28 cellular contexts compared by ENCODE assay signal in the genomic region with DNA sequence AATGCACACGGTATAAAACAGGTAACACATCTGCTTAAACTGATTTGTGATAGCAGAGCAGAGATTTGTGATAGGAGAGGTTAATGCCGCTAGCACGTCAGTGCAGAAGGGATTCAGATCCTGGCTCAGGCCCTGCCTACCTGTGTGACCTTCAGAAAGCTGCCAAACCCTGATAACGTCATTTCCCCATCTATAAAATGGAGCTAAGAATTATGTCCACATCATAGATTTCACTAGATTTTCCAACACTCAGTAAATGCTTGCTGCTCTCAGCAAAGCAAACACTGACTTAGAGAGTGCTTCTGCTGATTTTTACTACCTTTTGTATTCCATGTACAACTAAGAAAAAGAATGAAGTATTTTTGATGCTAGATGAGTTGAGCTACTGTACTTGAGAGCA.
"Had no signal": no experiment of that assay in that cellular context is flagged by ENCODE, and none has a peak within 500 bp of the region (broad histone marks: within the 10 kb centered on the region; RNA-seq: fewer than 3 reads in every experiment).

No MANE protein-coding gene starts in this region.

- H3K27ac ChIP-seq: ascending aorta, brain microvascular endothelial cell, foreskin keratinocyte, heart right ventricle, parathyroid adenoma, psoas muscle, sigmoid colon, upper lobe of right lung had no signal

- H3K9me3 Mint-ChIP-seq: activated B cell treated with CpG ODN at 0.5 μM for 24 hours; activated naive CD4-positive, alpha-beta T cell treated with anti-CD3 and anti-CD28 coated beads for 36 hours; activated naive CD8-positive, alpha-beta T cell treated with anti-CD3 and anti-CD28 coated beads, Interleukin-2, amount 10 ng/mL, durations not matched to agents 7 days and 5 days; activated T-helper 1 cell treated with anti-CD3 and anti-CD28 coated beads, Interleukin-12 subunit alpha, Interleukin-12 subunit beta, Interleukin-2, Interleukin-4 antibody, amounts not matched to agents 30 ng/mL and 10 ng/mL and 1 ng/mL, durations not matched to agents 14 hours and 24 hours and 36 hours; endodermal cell; neural crest cell; stimulated activated naive CD8-positive, alpha-beta T cell treated with anti-CD3 and anti-CD28 coated beads, Interleukin-15, amount 100 ng/mL, for 72 hours had no signal

- DNase-seq: activated B cell treated with CpG ODN at 0.5 μM for 24 hours; activated CD4-positive, alpha-beta T cell treated with anti-CD3 and anti-CD28 coated beads for 36 hours; activated effector memory CD4-positive, alpha-beta T cell treated with anti-CD3 and anti-CD28 coated beads, Interleukin-2, amount 50 U/mL, for 16 hours; activated naive CD4-positive, alpha-beta T cell treated with anti-CD3 and anti-CD28 coated beads for 36 hours; activated naive CD8-positive, alpha-beta T cell treated with anti-CD3 and anti-CD28 coated beads, Interleukin-2, amount 10 ng/mL, durations not matched to agents 7 days and 5 days; brain microvascular endothelial cell; caudate nucleus; endodermal cell; foreskin keratinocyte; heart right ventricle; left ventricle myocardium superior; naive thymus-derived CD4-positive, alpha-beta T cell; nucleus accumbens; psoas muscle; sigmoid colon; stimulated activated CD4-positive, alpha-beta T cell treated with anti-CD3 and anti-CD28 coated beads, Interleukin-1b, Interleukin-23, amount 100 ng/mL, for 48 hours; stimulated activated CD4-positive, alpha-beta T cell treated with anti-CD3 and anti-CD28 coated beads, Interleukin-4, amount 100 ng/mL, for 4 hours; stimulated activated CD8-positive, alpha-beta memory T cell treated with anti-CD3 and anti-CD28 coated beads, Interleukin-4, amount 100 ng/mL, for 48 hours; stimulated activated naive CD8-positive, alpha-beta T cell treated with anti-CD3 and anti-CD28 coated beads, Interleukin-15, amount 100 ng/mL, for 72 hours; substantia nigra; T-helper 2 cell; upper lobe of right lung had no signal

- H3K4me3 Mint-ChIP-seq: activated B cell treated with CpG ODN at 0.5 μM for 24 hours; activated CD4-positive, alpha-beta T cell treated with anti-CD3 and anti-CD28 coated beads for 36 hours; activated naive CD4-positive, alpha-beta T cell treated with anti-CD3 and anti-CD28 coated beads for 36 hours; activated naive CD8-positive, alpha-beta T cell treated with anti-CD3 and anti-CD28 coated beads, Interleukin-2, amount 10 ng/mL, durations not matched to agents 7 days and 5 days; activated T-helper 1 cell treated with anti-CD3 and anti-CD28 coated beads, Interleukin-12 subunit alpha, Interleukin-12 subunit beta, Interleukin-2, Interleukin-4 antibody, amounts not matched to agents 30 ng/mL and 10 ng/mL and 1 ng/mL, durations not matched to agents 14 hours and 24 hours and 36 hours; endodermal cell; naive thymus-derived CD4-positive, alpha-beta T cell; neural crest cell; stimulated activated memory B cell treated with anti-CD40 and anti-IgM and Interleukin-4, amounts not matched to agents 10 μg/mL and 1 μg/mL and 100 μg/mL, for 72 hours; stimulated activated naive CD8-positive, alpha-beta T cell treated with anti-CD3 and anti-CD28 coated beads, Interleukin-15, amount 100 ng/mL, for 72 hours had no signal

- H3K27me3 Mint-ChIP-seq: activated B cell treated with CpG ODN at 0.5 μM for 24 hours; activated CD4-positive, alpha-beta T cell treated with anti-CD3 and anti-CD28 coated beads for 36 hours; activated naive CD8-positive, alpha-beta T cell treated with anti-CD3 and anti-CD28 coated beads, Interleukin-2, amount 10 ng/mL, durations not matched to agents 7 days and 5 days; naive thymus-derived CD4-positive, alpha-beta T cell; stimulated activated memory B cell treated with anti-CD40 and anti-IgM and Interleukin-4, amounts not matched to agents 10 μg/mL and 1 μg/mL and 100 μg/mL, for 72 hours; stimulated activated naive CD8-positive, alpha-beta T cell treated with anti-CD3 and anti-CD28 coated beads, Interleukin-15, amount 100 ng/mL, for 72 hours had no signal

- H3K4me1 Mint-ChIP-seq: neural crest cell had no signal

- H3K27ac Mint-ChIP-seq: activated B cell treated with CpG ODN at 0.5 μM for 24 hours; activated CD4-positive, alpha-beta T cell treated with anti-CD3 and anti-CD28 coated beads for 36 hours; activated naive CD4-positive, alpha-beta T cell treated with anti-CD3 and anti-CD28 coated beads for 36 hours; activated naive CD8-positive, alpha-beta T cell treated with anti-CD3 and anti-CD28 coated beads, Interleukin-2, amount 10 ng/mL, durations not matched to agents 7 days and 5 days; activated T-helper 1 cell treated with anti-CD3 and anti-CD28 coated beads, Interleukin-12 subunit alpha, Interleukin-12 subunit beta, Interleukin-2, Interleukin-4 antibody, amounts not matched to agents 30 ng/mL and 10 ng/mL and 1 ng/mL, durations not matched to agents 14 hours and 24 hours and 36 hours; endodermal cell; stimulated activated memory B cell treated with anti-CD40 and anti-IgM and Interleukin-4, amounts not matched to agents 10 μg/mL and 1 μg/mL and 100 μg/mL, for 72 hours; stimulated activated naive CD8-positive, alpha-beta T cell treated with anti-CD3 and anti-CD28 coated beads, Interleukin-15, amount 100 ng/mL, for 72 hours had no signal

- ATAC-seq: activated CD4-positive, alpha-beta T cell treated with anti-CD3 and anti-CD28 coated beads for 36 hours; esophagus mucosa; foreskin keratinocyte; heart right ventricle; left ventricle myocardium superior; naive thymus-derived CD4-positive, alpha-beta T cell; psoas muscle; stimulated activated memory B cell treated with anti-CD40 and anti-IgM and Interleukin-4, amounts not matched to agents 10 μg/mL and 1 μg/mL and 100 μg/mL, for 72 hours; stimulated activated naive CD8-positive, alpha-beta T cell treated with anti-CD3 and anti-CD28 coated beads, Interleukin-15, amount 100 ng/mL, for 72 hours; upper lobe of right lung had no signal
